In genomic region chr17:7407483-7408231, GRCh38 we compare ENCODE assay signal across 11 cellular contexts. TPM values are rescaled to one million over a fixed set of nuclear protein-coding genes. Genes with fewer than 3 reads are reported as not detected.
DNase-seq lines count a peak whose midpoint lies in the region; ATAC-seq, FAIRE-seq and TF ChIP-seq lines count a peak whose summit lies in the region.
"Had no signal": no experiment of that assay in that cellular context is flagged by ENCODE, and none has a peak within 500 bp of the region (broad histone marks: within the 10 kb centered on the region; RNA-seq: fewer than 3 reads in every experiment).

Gene NLGN2, plus strand, starts transcription at chr17:7407845. Its CDS starts 411 bp downstream, at chr17:7408256.

- ATAC-seq in right cardiac atrium (no peak), left ventricle myocardium superior (no peak), HG02938 (IDR thresholded peaks at IDR 0.05; ENCODE audit: unreplicated experiment) (no peak), HG03571 (IDR thresholded peaks at IDR 0.05; ENCODE audit: unreplicated experiment) (no peak)
- ATAC-seq in stimulated activated naive B cell treated with anti-CD40 and anti-IgM and Interleukin-4, amounts not matched to agents 10 μg/mL and 1 μg/mL and 100 μg/mL, for 72 hours (replicated peaks): no peak
- ATAC-seq: Right ventricle myocardium inferior had no signal

- intact Hi-C loops in right cardiac atrium (cut with DNase I) (no loop called here), left ventricle myocardium superior (cut with micrococcal nuclease) (no loop called here)

- 62% methylated on average over 10 of the region's 11 CpGs for WGBS in right cardiac atrium

- FAIRE-seq in astrocyte (lab: Jason Lieb, UNC): no peak

- H3K27me3 ChIP-seq in right cardiac atrium (ENCODE audit: control insufficient read depth, insufficient read depth) (no peaks in the 10 kb centered on the region), astrocyte (ENCODE audit: insufficient read depth, low read length) (no peaks in the 10 kb centered on the region)
- H3K27me3 ChIP-seq: BLaER1 had no signal

- H3K36me3 ChIP-seq in astrocyte (ENCODE audit: insufficient read depth, low read length): peaks cover 3% of the 10 kb centered on the region

- H3K4me3 ChIP-seq in right cardiac atrium (ENCODE audit: low read length) (no peak within 1 kb of the TSS), astrocyte (ENCODE audit: insufficient read depth, low read depth, low read length) (no peak within 1 kb of the TSS)
- H3K4me3 ChIP-seq: BLaER1 had no signal

- H3K4me1 Mint-ChIP-seq in astrocyte (ENCODE audit: low read depth, unreplicated experiment): peaks cover 11% of the 10 kb centered on the region
- H3K4me1 Mint-ChIP-seq in stimulated activated naive B cell treated with anti-CD40 and anti-IgM and Interleukin-4, amounts not matched to agents 10 μg/mL and 1 μg/mL and 100 μg/mL, for 72 hours: peaks cover 12 to 22% of the 10 kb centered on the region in 2 donors

- H3K4me3 Mint-ChIP-seq in astrocyte (ENCODE audit: unreplicated experiment): peak within 1 kb of the TSS; percentile 96
- peak within 1 kb of the TSS in 1 of 2 donors; percentile 39 for H3K4me3 Mint-ChIP-seq in stimulated activated naive B cell treated with anti-CD40 and anti-IgM and Interleukin-4, amounts not matched to agents 10 μg/mL and 1 μg/mL and 100 μg/mL, for 72 hours

- H4K20me1 ChIP-seq in astrocyte (ENCODE audit: insufficient read depth, low read length): peaks cover 25% of the 10 kb centered on the region

- peak within 1 kb of the TSS; percentile 66 for H3K27ac Mint-ChIP-seq in astrocyte (ENCODE audit: unreplicated experiment)
- no peak within 1 kb of the TSS for H3K27ac Mint-ChIP-seq in stimulated activated naive B cell treated with anti-CD40 and anti-IgM and Interleukin-4, amounts not matched to agents 10 μg/mL and 1 μg/mL and 100 μg/mL, for 72 hours

- H3K27ac ChIP-seq in right cardiac atrium (ENCODE audit: low read length) (no peak within 1 kb of the TSS), astrocyte (ENCODE audit: low read depth, low read length) (no peak within 1 kb of the TSS)
- H3K27ac ChIP-seq: BLaER1 had no signal

- no peaks in the 10 kb centered on the region for H3K27me3 Mint-ChIP-seq in astrocyte (ENCODE audit: low read depth, unreplicated experiment)
- H3K27me3 Mint-ChIP-seq in stimulated activated naive B cell treated with anti-CD40 and anti-IgM and Interleukin-4, amounts not matched to agents 10 μg/mL and 1 μg/mL and 100 μg/mL, for 72 hours: peaks cover 25 to 41% of the 10 kb centered on the region in 2 donors

- no peak within 1 kb of the TSS for H2AFZ ChIP-seq in astrocyte (ENCODE audit: low read depth, low read length)

- H3K9ac ChIP-seq in astrocyte (ENCODE audit: low read length): no peak within 1 kb of the TSS

- peaks cover 21% of the 10 kb centered on the region for H3K36me3 Mint-ChIP-seq in astrocyte (ENCODE audit: low read depth, unreplicated experiment)
- H3K36me3 Mint-ChIP-seq in stimulated activated naive B cell treated with anti-CD40 and anti-IgM and Interleukin-4, amounts not matched to agents 10 μg/mL and 1 μg/mL and 100 μg/mL, for 72 hours: no peaks in the 10 kb centered on the region

- H3K4me1 ChIP-seq in right cardiac atrium (ENCODE audit: control insufficient read depth, insufficient read depth, low read length) (peaks cover 3% of the 10 kb centered on the region), astrocyte (ENCODE audit: insufficient read depth, low read length) (peaks cover 13% of the 10 kb centered on the region)

- no peaks in the 10 kb centered on the region for H3K9me3 Mint-ChIP-seq in astrocyte (ENCODE audit: unreplicated experiment)
- H3K9me3 Mint-ChIP-seq in stimulated activated naive B cell treated with anti-CD40 and anti-IgM and Interleukin-4, amounts not matched to agents 10 μg/mL and 1 μg/mL and 100 μg/mL, for 72 hours: no peaks in the 10 kb centered on the region

- TF ChIP-seq CTCF in astrocyte (IDR thresholded peaks at IDR 0.05; ENCODE audit: insufficient read depth, low read depth, low read length): no peak

- no peaks in the 10 kb centered on the region for H3K9me3 ChIP-seq in right cardiac atrium (ENCODE audit: control insufficient read depth, low read length)
- no peaks in the 10 kb centered on the region for H3K9me3 ChIP-seq in astrocyte (ENCODE audit: insufficient read depth, low read depth, low read length)
- H3K9me3 ChIP-seq: BLaER1, HAP-1 had no signal

- DNase-seq in right cardiac atrium (peak in 1 of 3 donors; percentile 20), left ventricle myocardium superior (no peak), astrocyte (ENCODE audit: low read depth) (no peak), mucosa of gallbladder (ENCODE audit: low spot score) (no peak), COLO829 (ENCODE audit: low spot score) (no peak)
- DNase-seq in stimulated activated naive B cell treated with anti-CD40 and anti-IgM and Interleukin-4, amounts not matched to agents 10 μg/mL and 1 μg/mL and 100 μg/mL, for 72 hours: no peak

- H3K4me2 ChIP-seq in astrocyte (ENCODE audit: low read length): peak within 1 kb of the TSS; percentile 46

- peaks cover 23% of the 10 kb centered on the region for H3K79me2 ChIP-seq in astrocyte (ENCODE audit: insufficient read depth, low read length)

RNA-seq across cellular contexts. Expression of gene NLGN2, which starts in this region (rescaled TPM):
- total RNA-seq in right cardiac atrium (10 to 100 TPM; 10.7 to 15.7 (median 14.1) TPM), left ventricle myocardium superior (6.5 TPM), astrocyte (77.3 and 80.7 TPM in 2 replicates), mucosa of gallbladder (35.2 TPM)
- 6.9 TPM for polyA plus RNA-seq in right cardiac atrium
